9 cellular contexts compared by ENCODE assay signal in genomic region chr20:46401478-46401860, GRCh38. TPM values are rescaled to one million over a fixed set of nuclear protein-coding genes. Genes with fewer than 3 reads are reported as not detected.
DNase-seq lines count a peak whose midpoint lies in the region; ATAC-seq and TF ChIP-seq lines count a peak whose summit lies in the region.
"Had no signal": no experiment of that assay in that cellular context is flagged by ENCODE, and none has a peak within 500 bp of the region (broad histone marks: within the 10 kb centered on the region; RNA-seq: fewer than 3 reads in every experiment).

No MANE protein-coding gene starts in this region.

- H3K4me3 ChIP-seq in liver (ENCODE audit: low read depth in 1 of 3, low read length in 3 of 3) = no peak overlapping the region
- H3K4me3 ChIP-seq in testis = no peak overlapping the region
- H3K4me3 ChIP-seq: A549 had no signal

- H3K36me3 Mint-ChIP-seq in activated CD4-positive, alpha-beta T cell treated with anti-CD3 and anti-CD28 coated beads for 36 hours (ENCODE audit: low read depth) = peaks cover 6% of the 10 kb centered on the region
- peaks cover 56% of the 10 kb centered on the region for H3K36me3 Mint-ChIP-seq in activated CD4-positive, alpha-beta memory T cell treated with anti-CD3 and anti-CD28 coated beads, Interleukin-2, amount 10 ng/mL, durations not matched to agents 7 days and 5 days (ENCODE audit: low read depth)

- H3K4me1 Mint-ChIP-seq in activated CD4-positive, alpha-beta T cell treated with anti-CD3 and anti-CD28 coated beads for 36 hours = peaks cover 64% of the 10 kb centered on the region
- peaks cover 73% of the 10 kb centered on the region for H3K4me1 Mint-ChIP-seq in activated CD4-positive, alpha-beta memory T cell treated with anti-CD3 and anti-CD28 coated beads, Interleukin-2, amount 10 ng/mL, durations not matched to agents 7 days and 5 days

- CTCF ChIA-PET in activated CD4-positive, alpha-beta T cell treated with anti-CD3 and anti-CD28 coated beads for 36 hours (lab: Charles Lee) = interaction anchor here (1.0 to 1.1 kb wide), 2 partner anchors 170 to 432 kb away, joined by 3 read pairs; no protein-coding TSS in a partner anchor
- CTCF ChIA-PET in activated CD4-positive, alpha-beta memory T cell treated with anti-CD3 and anti-CD28 coated beads, Interleukin-2, amount 10 ng/mL, durations not matched to agents 7 days and 5 days (lab: Charles Lee) = interaction anchor here (0.8 to 1.4 kb wide), 3 partner anchors 10 to 280 kb away, joined by 3 to 9 read pairs (median 4); no protein-coding TSS in a partner anchor

- no peaks in the 10 kb centered on the region for H3K36me3 ChIP-seq in liver (ENCODE audit: control insufficient read depth in 4 of 4, insufficient read depth in 3 of 4, low read depth in 1 of 4, low read length in 3 of 4)
- no peaks in the 10 kb centered on the region for H3K36me3 ChIP-seq in testis (ENCODE audit: low read depth, missing control alignments)

- H3K9ac ChIP-seq in liver (ENCODE audit: low read depth in 1 of 2, low read length in 2 of 2) = no peak overlapping the region

- peaks cover 19 to 51% (median 36%) of the 10 kb centered on the region in 4 donors for H3K4me1 ChIP-seq in liver (ENCODE audit: control insufficient read depth in 4 of 4, insufficient read depth in 4 of 4, low read length in 3 of 4)
- peaks cover 52% of the 10 kb centered on the region for H3K4me1 ChIP-seq in testis

- H3K27me3 ChIP-seq in liver (ENCODE audit: control insufficient read depth in 4 of 4, insufficient read depth in 4 of 4, low read length in 3 of 4) (no peaks in the 10 kb centered on the region), testis (no peaks in the 10 kb centered on the region)

- TF ChIP-seq CTCF in liver (IDR thresholded peaks at IDR 0.05; ENCODE audit: low read depth, low read length, missing input control) (no peak), testis (IDR thresholded peaks at IDR 0.05) (no peak)

- 76% methylated on average over 2 of the region's 2 CpGs for WGBS in liver
- WGBS in testis, 2 donors = 65 to 72% methylated on average over 2 of the region's 2 CpGs

- no peaks in the 10 kb centered on the region for H3K27me3 Mint-ChIP-seq in activated CD4-positive, alpha-beta T cell treated with anti-CD3 and anti-CD28 coated beads for 36 hours
- H3K27me3 Mint-ChIP-seq in activated CD4-positive, alpha-beta memory T cell treated with anti-CD3 and anti-CD28 coated beads, Interleukin-2, amount 10 ng/mL, durations not matched to agents 7 days and 5 days = no peaks in the 10 kb centered on the region

- peak; percentile 50 for DNase-seq in activated CD4-positive, alpha-beta T cell treated with anti-CD3 and anti-CD28 coated beads for 36 hours
- DNase-seq in activated CD4-positive, alpha-beta T cell treated with anti-CD3 and anti-CD28 coated beads, Interleukin-2, amount 50 U/mL, for 1 hour = no peak
- DNase-seq in activated CD4-positive, alpha-beta memory T cell treated with anti-CD3 and anti-CD28 coated beads, Interleukin-2, amount 10 ng/mL, durations not matched to agents 7 days and 5 days = peak; percentile 51
- DNase-seq in testis (no peak), SK-N-DZ (ENCODE audit: low spot score) (no peak), HUDEP-2 (lab: John Stamatoyannopoulos, UW; ENCODE audit: unreplicated experiment in 76 of 76) (no peak), middle frontal gyrus (ENCODE audit: extremely low spot score, low spot score) (no peak)

- TF ChIP-seq POLR2A in testis (IDR thresholded peaks at IDR 0.05) = no peak

- H3K4me3 Mint-ChIP-seq in activated CD4-positive, alpha-beta T cell treated with anti-CD3 and anti-CD28 coated beads for 36 hours = peak overlapping the region; percentile 37
- peak overlapping the region; percentile 69 for H3K4me3 Mint-ChIP-seq in activated CD4-positive, alpha-beta memory T cell treated with anti-CD3 and anti-CD28 coated beads, Interleukin-2, amount 10 ng/mL, durations not matched to agents 7 days and 5 days

- ATAC-seq in activated CD4-positive, alpha-beta T cell treated with anti-CD3 and anti-CD28 coated beads for 36 hours = peak; percentile 18
- ATAC-seq: A549 had no signal

- H3K9me3 Mint-ChIP-seq in activated CD4-positive, alpha-beta T cell treated with anti-CD3 and anti-CD28 coated beads for 36 hours (ENCODE audit: low read depth) = no peaks in the 10 kb centered on the region
- no peaks in the 10 kb centered on the region for H3K9me3 Mint-ChIP-seq in activated CD4-positive, alpha-beta memory T cell treated with anti-CD3 and anti-CD28 coated beads, Interleukin-2, amount 10 ng/mL, durations not matched to agents 7 days and 5 days

- POLR2A ChIA-PET in activated CD4-positive, alpha-beta T cell treated with anti-CD3 and anti-CD28 coated beads for 36 hours (lab: Charles Lee) = interaction anchor here (0.6 to 0.7 kb wide), 2 partner anchors 32 to 149 kb away, joined by 3 read pairs; partner anchors contain the start of gene OCSTAMP
- POLR2A ChIA-PET in activated CD4-positive, alpha-beta memory T cell treated with anti-CD3 and anti-CD28 coated beads, Interleukin-2, amount 10 ng/mL, durations not matched to agents 7 days and 5 days (lab: Charles Lee) = interaction anchor here (0.6 to 1.4 kb wide), 3 partner anchors 28 to 429 kb away, joined by 3 to 5 read pairs (median 4); partner anchors contain the start of gene ZNF335

- H3K27ac ChIP-seq in liver (ENCODE audit: low read depth in 1 of 2, low read length in 2 of 2) = peak overlapping the region; percentile 67 to 87
- H3K27ac ChIP-seq in testis = peak overlapping the region; percentile 80 to 86
- H3K27ac ChIP-seq: A549 had no signal

- intact Hi-C loops in activated CD4-positive, alpha-beta T cell treated with anti-CD3 and anti-CD28 coated beads for 36 hours (cut with DNase I, micrococcal nuclease) = loop anchor here in 1 of 2 experiments (1.0 to 5.0 kb wide), 4 partner anchors 37 to 1101 kb away; partner anchors contain the start of genes NCOA3 and ZNF335
- intact Hi-C loops in testis (cut with DNase I; ENCODE audit: low total_unique reads) = loop anchor here (5.0 kb wide), 1 partner anchor 39 kb away; no protein-coding TSS in a partner anchor

- H3K27ac Mint-ChIP-seq in activated CD4-positive, alpha-beta T cell treated with anti-CD3 and anti-CD28 coated beads for 36 hours = peak overlapping the region; percentile 80
- H3K27ac Mint-ChIP-seq in activated CD4-positive, alpha-beta memory T cell treated with anti-CD3 and anti-CD28 coated beads, Interleukin-2, amount 10 ng/mL, durations not matched to agents 7 days and 5 days = peak overlapping the region; percentile 96

- no peak for TF ChIP-seq RAD21 in liver (IDR thresholded peaks at IDR 0.05)

- H3K9me3 ChIP-seq in liver (ENCODE audit: control insufficient read depth in 4 of 4, low read length in 3 of 4) (no peaks in the 10 kb centered on the region), testis (no peaks in the 10 kb centered on the region)
- H3K9me3 ChIP-seq: A549 had no signal

TF ChIP-seq in liver, 16 proteins besides CTCF, POLR2A, EP300 and RAD21 (continues in another document):
- no peak for TF ChIP-seq JUND (IDR thresholded peaks at IDR 0.05)
- TF ChIP-seq TAF1 (conservative IDR thresholded peaks at IDR 0.05) = no peak
- no peak for TF ChIP-seq MAX (IDR thresholded peaks at IDR 0.05)
- no peak for TF ChIP-seq ATF3 (IDR thresholded peaks at IDR 0.05)
- TF ChIP-seq FOXA2 (IDR thresholded peaks at IDR 0.05) = no peak
- no peak for TF ChIP-seq EGR1 (IDR thresholded peaks at IDR 0.05; ENCODE audit: low read depth in 2 of 2)
- TF ChIP-seq GABPA (IDR thresholded peaks at IDR 0.05 in 1 of 2, conservative IDR thresholded peaks at IDR 0.05 in 1 of 2) = no peak
- TF ChIP-seq REST (IDR thresholded peaks at IDR 0.05) = no peak
- no peak for TF ChIP-seq SP1 (IDR thresholded peaks at IDR 0.05)
- no peak for TF ChIP-seq RXRA (IDR thresholded peaks at IDR 0.05)
- TF ChIP-seq YY1 (IDR thresholded peaks at IDR 0.05) = no peak

RNA-seq across cellular contexts. Expression of gene ELMO2, which starts 4.9 kb away (rescaled TPM):
- 10 to 100 TPM; 47.4 to 54.6 TPM for total RNA-seq in activated CD4-positive, alpha-beta T cell treated with anti-CD3 and anti-CD28 coated beads for 36 hours
- total RNA-seq in activated CD4-positive, alpha-beta memory T cell treated with anti-CD3 and anti-CD28 coated beads, Interleukin-2, amount 10 ng/mL, durations not matched to agents 7 days and 5 days = 10 to 100 TPM; 85.6 to 97.6 TPM
- total RNA-seq in liver (10 to 100 TPM; 15.2 to 16.0 TPM), testis (100 to 1,000 TPM; 120 to 128 TPM)
- polyA plus RNA-seq in liver (10 to 100 TPM in 1 of 2 donors, 1 to 10 TPM in 1; 7.9 to 12.6 TPM), testis (ENCODE audit: insufficient read depth, low read depth, low replicate concordance) (78.8 TPM)
- polyA plus RNA-seq in SK-N-DZ (2014; cell fraction: cytosol; rRNA removed) = 36.8 and 43.4 TPM in 2 replicates
- polyA plus RNA-seq in SK-N-DZ (2014; cell fraction: nucleus; rRNA removed) = 54.2 and 54.6 TPM in 2 replicates

Comparison
In these comparisons a context has a peak if more than half of its experiments do, and no peak if none do; other contexts are left out.
1. DNase-seq: peak in activated CD4-positive, alpha-beta T cell treated with anti-CD3 and anti-CD28 coated beads for 36 hours (single experiment) and activated CD4-positive, alpha-beta memory T cell treated with anti-CD3 and anti-CD28 coated beads, Interleukin-2, amount 10 ng/mL, durations not matched to agents 7 days and 5 days (single experiment); none in activated CD4-positive, alpha-beta T cell treated with anti-CD3 and anti-CD28 coated beads, Interleukin-2, amount 50 U/mL, for 1 hour (single experiment), testis (single experiment), SK-N-DZ (single experiment), HUDEP-2 (0 of 76) and middle frontal gyrus (single experiment).